8 cellular contexts compared by ENCODE assay signal in the genomic region with DNA sequence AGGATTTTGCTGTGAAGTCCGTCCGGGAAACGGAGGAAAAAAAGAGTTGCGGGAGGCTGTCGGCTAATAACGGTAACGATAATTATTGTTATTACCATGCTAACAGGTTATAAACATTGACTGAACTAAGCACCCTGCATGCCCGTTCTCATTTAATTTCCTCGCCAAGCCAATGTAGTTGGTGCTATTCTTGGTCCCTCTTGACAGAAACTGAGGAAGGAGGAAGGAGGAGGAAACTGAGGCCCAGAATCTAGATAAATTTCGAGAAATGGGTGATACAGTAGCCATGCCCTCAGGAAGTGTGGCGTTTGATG. TPM values are rescaled to one million over a fixed set of nuclear protein-coding genes. Genes with fewer than 3 reads are reported as not detected.
A peak's percentile ranks its signal among the peaks of the same experiment; 100 is the strongest.
DNase-seq lines count a peak whose midpoint lies in the region; ATAC-seq and TF ChIP-seq lines count a peak whose summit lies in the region.

No MANE protein-coding gene starts in this region.

- peaks cover 28% of the 10 kb centered on the region for H3K4me1 ChIP-seq in mononuclear cell (ENCODE audit: insufficient read depth, low read length)

- H3K27me3 ChIP-seq in AG04450 (ENCODE audit: control insufficient read depth, insufficient read depth, low read length) (no peaks in the 10 kb centered on the region), brain microvascular endothelial cell (replicated peaks) (no peaks in the 10 kb centered on the region), mononuclear cell (ENCODE audit: insufficient read depth, low read length) (no peaks in the 10 kb centered on the region)

- DNase-seq in AG04450 (ENCODE audit: low read depth, low spot score) (no peak), HFF-Myc (ENCODE audit: extremely low read depth, low read depth) (no peak), brain microvascular endothelial cell (no peak)
- no peak for DNase-seq in activated CD4-positive, alpha-beta T cell treated with anti-CD3 and anti-CD28 coated beads for 48 hours

- H3K27ac ChIP-seq in AG04450 (ENCODE audit: low read depth, low read length) (no peak overlapping the region), brain microvascular endothelial cell (peak overlapping the region; percentile 86)

- ATAC-seq in HG03432 (IDR thresholded peaks at IDR 0.05; ENCODE audit: unreplicated experiment) (no peak), HG03342 (IDR thresholded peaks at IDR 0.05; ENCODE audit: unreplicated experiment) (no peak), HG02798 (IDR thresholded peaks at IDR 0.05; ENCODE audit: poor library complexity, unreplicated experiment) (no peak)

- CTCF ChIA-PET in AG04450 (lab: Charles Lee), result interaction anchor here (0.8 to 4.2 kb wide), 5 partner anchors 11 to 177 kb away, joined by 3 to 41 read pairs (median 3); no protein-coding TSS in a partner anchor

- H3K4me3 ChIP-seq in AG04450 (ENCODE audit: low read depth, low read length) (peak overlapping the region; percentile 97), HFF-Myc (replicated peaks; ENCODE audit: low read depth, low read length) (peak overlapping the region; percentile 79), brain microvascular endothelial cell (ENCODE audit: low read depth, low read length) (peak overlapping the region; percentile 99), mononuclear cell (ENCODE audit: low read length) (peak overlapping the region; percentile 61)

- in situ Hi-C loops in brain microvascular endothelial cell (cut with HindIII; ENCODE audit: low pct_ligation_motif_present, low sequenced_read_pairs), result no loop called here

- no peaks in the 10 kb centered on the region for H3K36me3 ChIP-seq in brain microvascular endothelial cell (replicated peaks)

- TF ChIP-seq CTCF in AG04450 (IDR thresholded peaks at IDR 0.05; ENCODE audit: low read depth, low read length), result no peak
- TF ChIP-seq CTCF in HFF-Myc (IDR thresholded peaks at IDR 0.05; ENCODE audit: low read depth, low read length, missing control alignments), result no peak
- no peak for TF ChIP-seq CTCF in brain microvascular endothelial cell (IDR thresholded peaks at IDR 0.05; ENCODE audit: low read depth, low read length, missing control alignments)

- H3K9me3 ChIP-seq in AG04450 (ENCODE audit: control insufficient read depth, insufficient read depth, low read length), result no peaks in the 10 kb centered on the region; the same call in 1 of the 2 replicates
- no peaks in the 10 kb centered on the region for H3K9me3 ChIP-seq in mononuclear cell (ENCODE audit: low read depth, low read length)

- POLR2A ChIA-PET in AG04450 (lab: Yijun Ruan, JAX), result interaction anchor here (0.6 to 1.3 kb wide), 5 partner anchors 8 to 82 kb away, joined by 3 to 6 read pairs (median 5); partner anchors contain the start of gene BCL2L1

RNA-seq across cellular contexts. Expression of gene TPX2, which starts 0.4 kb away (rescaled TPM):
- 19.8 and 24.4 TPM in 2 replicates for polyA plus RNA-seq in AG04450 (2011; rRNA removed)
- 11.8 and 17.8 TPM in 2 replicates for polyA minus RNA-seq in AG04450 (2011; rRNA and poly(A)+ RNA removed)
- 1.7 TPM for total RNA-seq in mononuclear cell

RNA-seq across cellular contexts. Expression of gene BCL2L1, which starts 16.8 kb away (rescaled TPM):
- polyA plus RNA-seq in AG04450 (2011; rRNA removed), result 57.5 and 58.6 TPM in 2 replicates
- 37.9 and 48.8 TPM in 2 replicates for polyA minus RNA-seq in AG04450 (2011; rRNA and poly(A)+ RNA removed)
- 37.6 TPM for total RNA-seq in mononuclear cell
